ENCODE assay signal across 8 cellular contexts in the genomic region with DNA sequence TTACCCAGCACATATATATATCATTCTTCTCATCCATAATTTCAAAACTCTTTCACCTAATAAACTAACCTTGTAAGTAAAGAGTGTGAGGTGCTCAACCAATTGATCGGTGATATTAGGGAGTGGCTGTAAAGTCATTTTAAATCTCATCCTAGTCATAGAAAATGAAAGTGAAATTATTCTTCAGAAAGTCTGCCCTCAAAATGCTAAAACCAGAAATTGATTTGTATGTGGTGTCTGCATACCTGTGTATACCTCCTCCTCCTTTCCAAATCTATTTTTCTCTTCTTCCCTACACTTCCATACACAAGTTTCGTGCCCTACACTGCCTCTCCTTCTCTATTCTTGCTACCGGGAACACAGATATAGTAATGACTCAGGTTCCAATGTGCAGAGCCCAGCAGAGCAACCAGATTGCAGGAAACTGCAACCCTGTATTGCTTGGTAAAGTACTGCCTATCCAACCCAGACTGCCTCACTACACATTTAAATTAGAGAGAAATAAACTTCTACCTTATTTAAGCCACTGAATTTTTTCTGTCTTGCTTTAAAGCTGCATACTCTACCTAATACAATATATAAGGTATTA. TPM values are rescaled to one million over a fixed set of nuclear protein-coding genes. Genes with fewer than 3 reads are reported as not detected.
DNase-seq lines count a peak whose midpoint lies in the region; ATAC-seq, FAIRE-seq and TF ChIP-seq lines count a peak whose summit lies in the region.

No MANE protein-coding gene starts in this region.

- no peak overlapping the region for H3K27ac ChIP-seq in OCI-LY3 (ENCODE audit: low read length)
- H3K27ac ChIP-seq in HepG2 (ENCODE audit: extremely low read length, insufficient read depth, low read length), result no peak overlapping the region

- H3K27me3 ChIP-seq in OCI-LY3 (ENCODE audit: low read depth, low read length), result peaks cover 45% of the 10 kb centered on the region
- no peaks in the 10 kb centered on the region for H3K27me3 ChIP-seq in HepG2 (ENCODE audit: control insufficient read depth in 1 of 2, insufficient read depth in 2 of 2, low read length in 2 of 2)
- H3K27me3 ChIP-seq in H7 (ENCODE audit: control insufficient read depth, insufficient read depth, low read length), result no peaks in the 10 kb centered on the region

- CTCF ChIA-PET in HepG2 (lab: Yijun Ruan, JAX; ENCODE audit: low intra/inter-chr PET ratio, low total read pairs), result no interaction called here

- no peak overlapping the region for H2AFZ ChIP-seq in OCI-LY3 (ENCODE audit: low read depth, low read length)
- no peak overlapping the region for H2AFZ ChIP-seq in HepG2 (ENCODE audit: low read length)

- H3K4me2 ChIP-seq in OCI-LY3 (ENCODE audit: low read length) (peak overlapping the region; percentile 80), HepG2 (ENCODE audit: low read depth, low read length) (peak overlapping the region; percentile 73)

- H3K79me2 ChIP-seq in OCI-LY3 (ENCODE audit: low read length), result no peaks in the 10 kb centered on the region
- no peaks in the 10 kb centered on the region for H3K79me2 ChIP-seq in HepG2 (ENCODE audit: insufficient read depth, low read length)

- WGBS in HepG2 (ENCODE audit: low lambda C conversion rate), result 4% methylated on average over 3 of the region's 3 CpGs

- FAIRE-seq in HepG2 (lab: Jason Lieb, UNC), result no peak

- intact Hi-C loops in HepG2 (cut with micrococcal nuclease; ENCODE audit: unreplicated experiment), result no loop called here

- H4K20me1 ChIP-seq in OCI-LY3 (ENCODE audit: insufficient read depth, low read length), result peaks cover 8% of the 10 kb centered on the region; the same call in 1 of the 2 replicates
- H4K20me1 ChIP-seq in HepG2 (ENCODE audit: insufficient read depth, low read length), result no peaks in the 10 kb centered on the region

- ATAC-seq in GM21576 (IDR thresholded peaks at IDR 0.05; ENCODE audit: unreplicated experiment), result peak; percentile 26
- ATAC-seq in HepG2, result peak; percentile 73
- ATAC-seq in GM18519 (IDR thresholded peaks at IDR 0.05; ENCODE audit: low FRiP score, unreplicated experiment), result no peak

- TF ChIP-seq EP300 in HepG2 (IDR thresholded peaks at IDR 0.05; ENCODE audit: low read depth in 2 of 2, low read length in 2 of 2), result no peak
- no peak for TF ChIP-seq EP300 in HepG2 (CRISPR knock-in tag; IDR thresholded peaks at IDR 0.05; ENCODE audit: borderline replicate concordance)

- no peak for TF ChIP-seq CTCF in GM12865 (IDR thresholded peaks at IDR 0.05; ENCODE audit: insufficient read depth, low read depth, low read length, missing control alignments)
- no peak for TF ChIP-seq CTCF in OCI-LY3 (IDR thresholded peaks at IDR 0.05; ENCODE audit: low read depth, low read length)
- no peak for TF ChIP-seq CTCF in HepG2 (CRISPR knock-in tag; IDR thresholded peaks at IDR 0.05)

- DNase-seq in GM12865 (ENCODE audit: low read depth) (peak; percentile 18), HepG2 (ENCODE audit: low spot score) (no peak), NCI-H1417 (lab: John Stamatoyannopoulos, UW) (no peak), cortex of kidney (lab: John Stamatoyannopoulos, UW) (no peak), H7 (no peak)

- H3K4me3 ChIP-seq in GM12865 (ENCODE audit: low read depth, low read length) (peak overlapping the region; percentile 32; the same call in 1 of the 2 replicates), OCI-LY3 (ENCODE audit: low read length) (peak overlapping the region; percentile 70), HepG2 (replicated peaks in 1 of 3; ENCODE audit: insufficient read depth in 1 of 3, low read depth in 2 of 3, low read length in 3 of 3) (peak overlapping the region; percentile 21 to 43 (median 40); a peak in 3 of 6 replicates), H7 (ENCODE audit: insufficient read depth, low read depth, low read length) (no peak overlapping the region)

- H3K9ac ChIP-seq in OCI-LY3 (ENCODE audit: low read length) (no peak overlapping the region), HepG2 (ENCODE audit: insufficient read depth, low read depth, low read length) (no peak overlapping the region)

- no peak for TF ChIP-seq RAD21 in HepG2 (CRISPR knock-in tag; IDR thresholded peaks at IDR 0.05)

- H3K4me1 ChIP-seq in OCI-LY3 (ENCODE audit: low read length) (peaks cover 46% of the 10 kb centered on the region), HepG2 (ENCODE audit: insufficient read depth, low read length) (peaks cover 52% of the 10 kb centered on the region)

- BruUV-seq in HepG2 (replicated peaks; lab: Mats Ljungman, UMichigan), result no TSS peak

- H3K36me3 ChIP-seq in OCI-LY3 (replicated peaks; ENCODE audit: low read depth, low read length) (no peaks in the 10 kb centered on the region), HepG2 (replicated peaks in 1 of 2; ENCODE audit: control insufficient read depth in 1 of 2, insufficient read depth in 2 of 2, low read length in 2 of 2) (no peaks in the 10 kb centered on the region), H7 (replicated peaks; ENCODE audit: control insufficient read depth, insufficient read depth, low read length) (no peaks in the 10 kb centered on the region)

- TF ChIP-seq POLR2A in HepG2 (IDR thresholded peaks at IDR 0.05; ENCODE audit: insufficient read depth in 1 of 2, low read depth in 2 of 2, low read length in 2 of 2), result no peak

- H3K9me3 ChIP-seq in OCI-LY3 (ENCODE audit: insufficient read depth, low read length), result no peaks in the 10 kb centered on the region
- H3K9me3 ChIP-seq in HepG2 (ENCODE audit: low read length), result no peaks in the 10 kb centered on the region

- in situ Hi-C loops in HepG2 (cut with HindIII; ENCODE audit: extremely low pct_ligation_motif_present, low pct_unique_long_range_greater_than_20kb), result no loop called here

- POLR2A ChIA-PET in HepG2 (lab: Yijun Ruan, JAX), result no interaction called here

TF ChIP-seq in HepG2, 621 proteins besides CTCF, POLR2A, EP300 and RAD21:
- TF ChIP-seq ZNF354B (CRISPR knock-in tag; IDR thresholded peaks at IDR 0.05), result no peak
- no peak for TF ChIP-seq ZNF432 (CRISPR knock-in tag; IDR thresholded peaks at IDR 0.05; ENCODE audit: borderline replicate concordance)
- TF ChIP-seq SP2 (CRISPR knock-in tag; IDR thresholded peaks at IDR 0.05), result no peak
- no peak for TF ChIP-seq ZNF614 (CRISPR knock-in tag; IDR thresholded peaks at IDR 0.05; ENCODE audit: borderline replicate concordance)
- TF ChIP-seq BORCS8-MEF2B (CRISPR knock-in tag; IDR thresholded peaks at IDR 0.05), result no peak
- no peak for TF ChIP-seq AGO2 (optimal IDR thresholded peaks at IDR 0.05; ENCODE audit: low read depth, low read length)
- no peak for TF ChIP-seq ZNF589 (CRISPR knock-in tag; conservative IDR thresholded peaks at IDR 0.05)

RNA-seq across cellular contexts. Expression of gene TBC1D5, which starts 7.4 kb away (rescaled TPM):
- total RNA-seq in HepG2 (2016; rRNA removed; fragmentation: Illumina TruSeq; extraction: Trizol), result 33.3 and 50.5 TPM in 2 replicates
- total RNA-seq in HepG2 (2016; cell fraction: cytosol; rRNA removed; fragmentation: Illumina TruSeq; extraction: Trizol; ENCODE audit: low read depth), result 28.9 and 36.1 TPM in 2 replicates
- 34.4 and 49.1 TPM in 2 replicates for total RNA-seq in HepG2 (2016; cell fraction: insoluble cytoplasmic fraction; rRNA removed; fragmentation: Illumina TruSeq; extraction: Trizol)
- 27.1 and 27.6 TPM in 2 replicates for total RNA-seq in HepG2 (2016; cell fraction: membrane; rRNA removed; fragmentation: Illumina TruSeq; extraction: Trizol)
- total RNA-seq in HepG2 (2016; cell fraction: nucleus; rRNA removed; fragmentation: Illumina TruSeq; extraction: Trizol), result 56.8 and 57.7 TPM in 2 replicates
- polyA plus RNA-seq in HepG2 (2011; rRNA removed), result 15.4 and 19.2 TPM in 2 replicates
- polyA plus RNA-seq in HepG2 (2011; cell fraction: cytosol; rRNA removed), result 12.9 and 15.0 TPM in 2 replicates
- polyA plus RNA-seq in HepG2 (2011; cell fraction: nucleus; rRNA removed), result 10.9 and 12.9 TPM in 2 replicates
- 17.7 and 18.8 TPM in 2 replicates for polyA plus RNA-seq in HepG2 (2012)
- polyA plus RNA-seq in HepG2 (2016; cell fraction: cytosol; fragmentation: Illumina TruSeq; extraction: Trizol; ENCODE audit: low read depth), result 0.88 and 1.2 TPM in 2 replicates
- polyA plus RNA-seq in HepG2 (2016; cell fraction: insoluble cytoplasmic fraction; fragmentation: Illumina TruSeq; extraction: Trizol; ENCODE audit: low read depth), result 17.3 and 19.4 TPM in 2 replicates
- polyA plus RNA-seq in HepG2 (2016; cell fraction: membrane; fragmentation: Illumina TruSeq; extraction: Trizol; ENCODE audit: low read depth), result 4.4 and 4.8 TPM in 2 replicates
- 13.6 and 14.4 TPM in 2 replicates for polyA plus RNA-seq in HepG2 (2016; cell fraction: nucleus; fragmentation: Illumina TruSeq; extraction: Trizol; ENCODE audit: insufficient read depth, low read depth)
- 11.9 and 39.7 TPM in 2 replicates for polyA minus RNA-seq in HepG2 (2011; rRNA and poly(A)+ RNA removed; ENCODE audit: low replicate concordance)
- 27.3 and 30.9 TPM in 2 replicates for polyA minus RNA-seq in HepG2 (2011; cell fraction: cytosol; rRNA and poly(A)+ RNA removed)
- 86.3 and 98.5 TPM in 2 replicates for polyA minus RNA-seq in HepG2 (2011; cell fraction: nucleus; rRNA and poly(A)+ RNA removed)
- 26.8 and 56.0 TPM in 2 replicates for total RNA-seq in H7 (2014; rRNA removed; shearing (Covaris generic))
